In the genomic region with DNA sequence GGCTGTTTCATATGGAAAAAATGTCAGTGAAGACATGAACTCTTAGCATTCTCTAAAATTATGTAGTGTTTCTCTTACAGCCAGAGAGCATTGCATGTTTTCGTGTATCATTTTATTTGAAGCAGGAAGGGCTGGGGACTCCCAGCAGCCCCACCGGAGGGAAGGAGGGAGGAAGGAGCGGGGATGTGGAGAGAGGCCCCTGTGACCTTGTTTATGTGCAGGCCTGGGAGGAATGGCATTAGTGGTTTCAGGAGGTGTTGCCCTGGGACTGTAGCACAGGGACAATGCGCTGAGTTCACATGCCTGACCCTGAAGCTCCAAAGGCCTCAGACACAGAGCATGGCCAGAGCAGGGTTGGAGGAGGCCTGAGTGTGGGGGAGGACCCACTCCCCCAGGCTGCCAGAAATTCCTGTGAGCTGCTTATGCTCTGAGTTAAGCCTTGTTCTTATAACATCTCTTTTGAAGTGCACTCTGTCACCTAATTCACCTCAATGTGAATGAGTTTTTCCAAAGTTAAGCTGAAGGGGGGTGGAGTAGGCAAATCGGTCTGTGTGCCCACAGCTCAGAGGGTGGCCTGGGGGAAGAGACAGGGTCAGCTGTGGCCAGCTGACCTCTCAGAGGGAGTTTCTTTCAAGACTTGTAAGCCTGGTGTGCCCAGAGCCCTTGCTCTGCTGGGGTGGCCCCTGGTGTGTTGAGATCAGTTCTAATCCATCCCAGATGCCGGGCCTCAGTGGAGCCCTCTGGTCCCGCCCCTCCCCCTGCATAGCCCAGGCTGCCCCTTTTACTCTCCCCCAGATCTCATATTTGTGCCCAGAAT, we compare ENCODE assay signal across 11 cellular contexts. TPM values are rescaled to one million over a fixed set of nuclear protein-coding genes. Genes with fewer than 3 reads are reported as not detected.
A peak's percentile ranks its signal among the peaks of the same experiment; 100 is the strongest.
DNase-seq lines count a peak whose midpoint lies in the region; ATAC-seq and TF ChIP-seq lines count a peak whose summit lies in the region.
"Had no signal": no experiment of that assay in that cellular context is flagged by ENCODE, and none has a peak within 500 bp of the region (broad histone marks: within the 10 kb centered on the region; RNA-seq: fewer than 3 reads in every experiment).

No MANE protein-coding gene starts in this region.

- no peak for TF ChIP-seq POLR2A in upper lobe of left lung (IDR thresholded peaks at IDR 0.05)

- no peaks in the 10 kb centered on the region for H3K36me3 ChIP-seq in muscle layer of colon (ENCODE audit: insufficient read depth, low read length)
- H3K36me3 ChIP-seq in upper lobe of left lung = no peaks in the 10 kb centered on the region

- H3K27me3 ChIP-seq in muscle layer of colon (ENCODE audit: control insufficient read depth in 1 of 2, insufficient read depth in 2 of 2, low read length in 2 of 2) = no peaks in the 10 kb centered on the region
- no peaks in the 10 kb centered on the region for H3K27me3 ChIP-seq in upper lobe of left lung

- H3K9ac ChIP-seq in muscle layer of colon (ENCODE audit: low read length) = no peak overlapping the region

- TF ChIP-seq EP300 in upper lobe of left lung (IDR thresholded peaks at IDR 0.05) = no peak

- DNase-seq in NCI-H82 (lab: John Stamatoyannopoulos, UW) (peak; percentile 73), dermis blood vessel endothelial cell (peak; percentile 54), upper lobe of left lung (no peak), activated T-cell treated with anti-CD3 and anti-CD28 coated beads for 4 hours (no peak), Kasumi-1 (lab: John Stamatoyannopoulos, UW) (no peak)
- DNase-seq: activated CD8-positive, alpha-beta memory T cell treated with anti-CD3 and anti-CD28 coated beads, Interleukin-2, amount 10 ng/mL, durations not matched to agents 7 days and 5 days; left colon; NCI-H748 treated with DMSO at 0.1 percent for 48 hours had no signal

- peak overlapping the region; percentile 30 for H3K27ac ChIP-seq in muscle layer of colon (ENCODE audit: low read depth, low read length)
- H3K27ac ChIP-seq in upper lobe of left lung = peak overlapping the region in 3 of 4 donors; percentile 10 to 32 (median 16)

- H3K9me3 ChIP-seq in muscle layer of colon (ENCODE audit: low read length) = no peaks in the 10 kb centered on the region
- H3K9me3 ChIP-seq in upper lobe of left lung = no peaks in the 10 kb centered on the region

- peak in 1 of 2 donors; percentile 70 for ATAC-seq in upper lobe of left lung (ENCODE audit: low FRiP score in 2 of 2)
- ATAC-seq in HG03354 (IDR thresholded peaks at IDR 0.05; ENCODE audit: poor library complexity, severe bottlenecking, unreplicated experiment) = no peak
- ATAC-seq: activated CD8-positive, alpha-beta memory T cell treated with anti-CD3 and anti-CD28 coated beads, Interleukin-2, amount 10 ng/mL, durations not matched to agents 7 days and 5 days; left colon had no signal

- H3K4me3 ChIP-seq in muscle layer of colon (ENCODE audit: low read depth in 1 of 2, low read length in 2 of 2) (no peak overlapping the region), upper lobe of left lung (no peak overlapping the region)

- 73 to 76% methylated on average over 7 of the region's 7 CpGs for WGBS in upper lobe of left lung, 2 donors

- no peak for TF ChIP-seq CTCF in upper lobe of left lung (IDR thresholded peaks at IDR 0.05)

- H3K4me1 ChIP-seq in muscle layer of colon (ENCODE audit: insufficient read depth, low read length) (peaks cover 46% of the 10 kb centered on the region), upper lobe of left lung (peaks cover 15 to 20% (median 18%) of the 10 kb centered on the region in 4 donors)

RNA-seq across cellular contexts. Expression of a gene that starts 3.9 kb away (rescaled TPM):
- total RNA-seq in dermis blood vessel endothelial cell (not detected in 2 replicates), upper lobe of left lung (not detected)
- total RNA-seq: activated CD8-positive, alpha-beta memory T cell treated with anti-CD3 and anti-CD28 coated beads, Interleukin-2, amount 10 ng/mL, durations not matched to agents 7 days and 5 days; left colon; T-helper 1 cell treated with Interleukin-12 subunit alpha and Interleukin-12 subunit beta and Interleukin-4 antibody, amounts not matched to agents 30 ng/mL and 1 ng/mL, for 36 hours had no signal

RNA-seq across cellular contexts. Expression of a gene that starts 18.5 kb away (rescaled TPM):
- total RNA-seq in dermis blood vessel endothelial cell (0.05 TPM in 1 of 2 replicates, not detected in the other), upper lobe of left lung (1 to 10 TPM in 2 of 6 donors, under 1 TPM in 4; 0.44 to 4.2 (median 0.63) TPM)

Comparison
In these comparisons a context has a peak if more than half of its experiments do, and no peak if none do; other contexts are left out.
1. DNase-seq: peak in NCI-H82 (single experiment) and dermis blood vessel endothelial cell (single experiment); none in upper lobe of left lung (0 of 2), activated T-cell treated with anti-CD3 and anti-CD28 coated beads for 4 hours (single experiment) and Kasumi-1 (0 of 2).